In the genomic region with DNA sequence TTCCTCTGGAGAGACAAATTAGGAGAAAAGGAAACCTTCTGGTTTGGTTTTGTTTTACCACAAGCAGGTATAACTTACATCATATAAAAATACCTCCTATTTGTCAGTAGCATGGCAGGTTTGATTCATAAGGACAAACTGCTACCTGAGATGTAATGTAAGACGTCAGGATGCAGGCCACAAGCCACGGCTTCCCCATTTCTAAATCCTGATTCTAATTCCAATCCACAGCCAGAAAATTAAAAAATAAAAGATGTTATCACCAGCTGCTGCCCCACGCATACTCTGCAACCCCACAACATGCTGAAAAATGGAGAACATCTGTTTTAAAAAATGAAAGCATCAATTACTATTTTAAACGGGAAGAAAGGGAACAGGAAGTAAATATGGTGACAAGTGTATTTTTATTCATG, we compare ENCODE assay signal across 15 cellular contexts.
DNase-seq lines count a peak whose midpoint lies in the region; ATAC-seq, FAIRE-seq and TF ChIP-seq lines count a peak whose summit lies in the region.
"Had no signal": no experiment of that assay in that cellular context is flagged by ENCODE, and none has a peak within 500 bp of the region (broad histone marks: within the 10 kb centered on the region; RNA-seq: fewer than 3 reads in every experiment).

No MANE protein-coding gene starts in this region.

- H3K9me2 ChIP-seq in OCI-LY7 (ENCODE audit: insufficient read depth, low read length): no peaks in the 10 kb centered on the region

- TF ChIP-seq CTCF in OCI-LY7 (conservative IDR thresholded peaks at IDR 0.05; ENCODE audit: low read length) (no peak), GM10248 (IDR thresholded peaks at IDR 0.05; ENCODE audit: control extremely low read depth, extremely low read depth, low read depth, missing control alignments) (no peak)

- FAIRE-seq in GM18507 (lab: Jason Lieb, UNC): peak; percentile 78

- H3K36me3 ChIP-seq in OCI-LY7 (ENCODE audit: insufficient read depth, low read length): no peaks in the 10 kb centered on the region
- no peaks in the 10 kb centered on the region for H3K36me3 ChIP-seq in naive thymus-derived CD4-positive, alpha-beta T cell (ENCODE audit: control insufficient read depth in 2 of 3, insufficient read depth in 3 of 3, low read length in 3 of 3)
- H3K36me3 ChIP-seq: thyroid gland had no signal

- peaks cover 0 to 16% (median 10%) of the 10 kb centered on the region in 7 donors for H3K4me1 Mint-ChIP-seq in naive thymus-derived CD4-positive, alpha-beta T cell
- H3K4me1 Mint-ChIP-seq: CD4-positive, CD25-positive, alpha-beta regulatory T cell had no signal

- H3K9me3 Mint-ChIP-seq in naive thymus-derived CD4-positive, alpha-beta T cell: no peaks in the 10 kb centered on the region
- H3K9me3 Mint-ChIP-seq: GM23338 had no signal

- H3K27ac ChIP-seq in OCI-LY7 (ENCODE audit: low read depth, low read length, poor library complexity, severe bottlenecking): peak overlapping the region; percentile 98
- H3K27ac ChIP-seq in naive thymus-derived CD4-positive, alpha-beta T cell (ENCODE audit: low read depth, low read length): no peak overlapping the region
- H3K27ac ChIP-seq: KMS-11, thyroid gland had no signal

- CTCF ChIA-PET in OCI-LY7 (lab: Charles Lee; ENCODE audit: unreplicated experiment): no interaction called here
- CTCF ChIA-PET in naive thymus-derived CD4-positive, alpha-beta T cell (lab: Charles Lee): no interaction called here
- CTCF ChIA-PET in GM10248 (lab: Yijun Ruan, JAX): interaction anchor here (2.4 kb wide), 1 partner anchor 10 kb away, joined by 6 read pairs; no protein-coding TSS in a partner anchor

- POLR2A ChIA-PET in OCI-LY7 (lab: Charles Lee) (interaction anchor here (7.3 to 8.8 kb wide), 2 partner anchors 8 to 14 kb away, joined by 85 to 99 read pairs; no protein-coding TSS in a partner anchor), GM10248 (lab: Yijun Ruan, JAX) (no interaction called here)
- POLR2A ChIA-PET in naive thymus-derived CD4-positive, alpha-beta T cell (lab: Charles Lee): no interaction called here

- peak; percentile 31 for ATAC-seq in naive thymus-derived CD4-positive, alpha-beta T cell
- no peak for ATAC-seq in GM18868 (IDR thresholded peaks at IDR 0.05; ENCODE audit: unreplicated experiment)
- ATAC-seq: GM23338 had no signal

- no peak overlapping the region for H3K27ac Mint-ChIP-seq in naive thymus-derived CD4-positive, alpha-beta T cell
- H3K27ac Mint-ChIP-seq: CD4-positive, CD25-positive, alpha-beta regulatory T cell; GM23338 had no signal

- DNase-seq in GM18507 (ENCODE audit: extremely low spot score, insufficient read length, low read depth) (no peak), OCI-LY7 (ENCODE audit: low spot score) (peak; percentile 69), GM03348 (ENCODE audit: low spot score) (no peak), GM10248 (ENCODE audit: extremely low spot score) (no peak)
- DNase-seq in Jurkat, Clone E6-1 (ENCODE audit: low read depth, low spot score): peak; percentile 22
- DNase-seq in naive thymus-derived CD4-positive, alpha-beta T cell: no peak
- DNase-seq: activated gamma-delta T cell; CD4-positive, CD25-positive, alpha-beta regulatory T cell; hippocampal formation; NCI-H2029 treated with DMSO at 0.1 percent for 48 hours; SIG-M5; thyroid gland had no signal

- peaks cover 15 to 35% (median 21%) of the 10 kb centered on the region in 5 donors for H3K27me3 Mint-ChIP-seq in naive thymus-derived CD4-positive, alpha-beta T cell
- H3K27me3 Mint-ChIP-seq: CD4-positive, CD25-positive, alpha-beta regulatory T cell had no signal

- H3K4me3 Mint-ChIP-seq in naive thymus-derived CD4-positive, alpha-beta T cell: peak overlapping the region in 6 of 10 donors; percentile 1 to 60 (median 32)
- H3K4me3 Mint-ChIP-seq: CD4-positive, CD25-positive, alpha-beta regulatory T cell; GM23338 had no signal

- no peaks in the 10 kb centered on the region for H3K36me3 Mint-ChIP-seq in naive thymus-derived CD4-positive, alpha-beta T cell
- H3K36me3 Mint-ChIP-seq: CD4-positive, CD25-positive, alpha-beta regulatory T cell had no signal

- intact Hi-C loops in OCI-LY7 (cut with micrococcal nuclease; ENCODE audit: unreplicated experiment): no loop called here
- intact Hi-C loops in naive thymus-derived CD4-positive, alpha-beta T cell (cut with micrococcal nuclease): no loop called here

- no peak overlapping the region for H3K4me3 ChIP-seq in Jurkat, Clone E6-1 (ENCODE audit: low read length)
- peak overlapping the region; percentile 47 for H3K4me3 ChIP-seq in OCI-LY7 (ENCODE audit: low read depth, low read length, poor library complexity, severe bottlenecking)
- no peak overlapping the region for H3K4me3 ChIP-seq in naive thymus-derived CD4-positive, alpha-beta T cell (ENCODE audit: low read length)
- H3K4me3 ChIP-seq: GM23338, thyroid gland had no signal

- H4K20me1 ChIP-seq in OCI-LY7 (ENCODE audit: insufficient read depth, low read length): no peaks in the 10 kb centered on the region

- no peaks in the 10 kb centered on the region for H3K27me3 ChIP-seq in naive thymus-derived CD4-positive, alpha-beta T cell (ENCODE audit: control insufficient read depth in 2 of 2, insufficient read depth in 2 of 2, low read length in 2 of 2)
- H3K27me3 ChIP-seq: thyroid gland had no signal

- H3K4me1 ChIP-seq in OCI-LY7 (ENCODE audit: insufficient read depth, low read length, poor library complexity, severe bottlenecking): peaks cover 97% of the 10 kb centered on the region
- H3K4me1 ChIP-seq in naive thymus-derived CD4-positive, alpha-beta T cell (ENCODE audit: control insufficient read depth in 2 of 2, insufficient read depth in 2 of 2, low read length in 2 of 2): no peaks in the 10 kb centered on the region

- H3K79me2 ChIP-seq in OCI-LY7 (ENCODE audit: insufficient read depth, low read depth, low read length): no peaks in the 10 kb centered on the region

- H3K4me2 ChIP-seq in OCI-LY7 (ENCODE audit: low read length): peak overlapping the region; percentile 70
- H3K4me2 ChIP-seq: GM23338, KMS-11 had no signal

- H3K9me3 ChIP-seq in OCI-LY7 (ENCODE audit: low read length): no peaks in the 10 kb centered on the region
- H3K9me3 ChIP-seq in naive thymus-derived CD4-positive, alpha-beta T cell (ENCODE audit: control insufficient read depth in 2 of 3, low read length in 3 of 3): no peaks in the 10 kb centered on the region
- H3K9me3 ChIP-seq: thyroid gland had no signal

- H2AFZ ChIP-seq in OCI-LY7 (ENCODE audit: low read length): peak overlapping the region; percentile 37; the same call in 1 of the 2 replicates
- H2AFZ ChIP-seq: GM23338 had no signal

- BruUV-seq in OCI-LY7 (replicated peaks; lab: Mats Ljungman, UMichigan): no TSS peak

Comparison
In these comparisons a context has a peak if more than half of its experiments do, and no peak if none do; other contexts are left out.
1. DNase-seq: peak in Jurkat, Clone E6-1 (single experiment) and OCI-LY7 (single experiment); none in GM18507 (single experiment), naive thymus-derived CD4-positive, alpha-beta T cell (0 of 9), GM03348 (single experiment) and GM10248 (single experiment).